In the genomic region with DNA sequence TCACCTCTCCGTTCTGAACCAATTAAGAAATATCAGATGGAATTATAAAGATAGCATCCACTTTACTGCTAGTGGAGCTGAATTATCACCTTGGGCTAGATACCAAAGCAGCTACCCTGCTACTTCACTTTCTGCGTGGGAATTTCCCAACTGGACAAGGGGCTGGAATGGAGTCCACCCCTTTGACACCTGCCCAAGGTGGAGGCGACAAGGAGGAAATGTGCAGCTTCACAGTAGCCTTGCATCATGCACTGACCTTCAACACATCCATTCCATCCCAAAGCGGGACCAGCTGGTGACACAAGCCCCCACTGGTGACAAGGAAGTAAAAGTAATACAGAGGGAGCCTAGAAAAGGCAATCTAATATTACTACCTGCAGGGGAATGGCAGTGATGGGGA, we compare ENCODE assay signal across 36 cellular contexts. TPM values are rescaled to one million over a fixed set of nuclear protein-coding genes. Genes with fewer than 3 reads are reported as not detected.
"Had no signal": no experiment of that assay in that cellular context is flagged by ENCODE, and none has a peak within 500 bp of the region (broad histone marks: within the 10 kb centered on the region; RNA-seq: fewer than 3 reads in every experiment).

No MANE protein-coding gene starts in this region.

- H3K36me3 ChIP-seq: ascending aorta, brain microvascular endothelial cell, breast epithelium, WERI-Rb-1 had no signal

- H3K4me3 Mint-ChIP-seq: activated CD4-positive, alpha-beta memory T cell treated with anti-CD3 and anti-CD28 coated beads, Interleukin-2, amount 10 ng/mL, durations not matched to agents 7 days and 5 days; activated CD4-positive, alpha-beta T cell treated with anti-CD3 and anti-CD28 coated beads for 36 hours; activated CD4-positive, alpha-beta T cell treated with anti-CD3 and anti-CD28 coated beads, Interleukin-2, amount 10 ng/mL, durations not matched to agents 7 days and 5 days; activated CD8-positive, alpha-beta memory T cell treated with anti-CD3 and anti-CD28 coated beads, Interleukin-2, amount 10 ng/mL, durations not matched to agents 7 days and 5 days; activated CD8-positive, alpha-beta T cell treated with anti-CD3 and anti-CD28 coated beads, Interleukin-2, amount 10 ng/mL, durations not matched to agents 7 days and 5 days; activated naive CD4-positive, alpha-beta T cell treated with anti-CD3 and anti-CD28 coated beads, Interleukin-2, amount 10 ng/mL, durations not matched to agents 7 days and 5 days; activated naive CD4-positive, alpha-beta T cell treated with anti-CD3 and anti-CD28 coated beads, Interleukin-2, amount 50 U/mL, for 24 hours; activated naive CD8-positive, alpha-beta T cell; activated naive CD8-positive, alpha-beta T cell treated with anti-CD3 and anti-CD28 coated beads, Interleukin-2, amount 10 ng/mL, durations not matched to agents 7 days and 5 days; activated naive CD8-positive, alpha-beta T cell treated with anti-CD3 and anti-CD28 coated beads, Interleukin-2, amount 50 U/mL, for 24 hours; activated T-cell treated with anti-CD3 and anti-CD28 coated beads, Interleukin-2, amount 50 U/mL, for 24 hours; T-helper 1 cell treated with Interleukin-12 subunit alpha and Interleukin-12 subunit beta and Interleukin-4 antibody, amounts not matched to agents 30 μg/mL and 1 μg/mL, for 36 hours; T-helper 2 cell treated with Interferon-gamma antibody and Interleukin-4, amounts not matched to agents 5 μg/mL and 100 μg/mL, for 36 hours; WTC11 had no signal

- H3K27ac Mint-ChIP-seq: activated CD4-positive, alpha-beta memory T cell treated with anti-CD3 and anti-CD28 coated beads, Interleukin-2, amount 10 ng/mL, durations not matched to agents 7 days and 5 days; activated CD4-positive, alpha-beta T cell treated with anti-CD3 and anti-CD28 coated beads for 36 hours; activated CD4-positive, alpha-beta T cell treated with anti-CD3 and anti-CD28 coated beads, Interleukin-2, amount 10 ng/mL, durations not matched to agents 7 days and 5 days; activated CD8-positive, alpha-beta memory T cell treated with anti-CD3 and anti-CD28 coated beads, Interleukin-2, amount 10 ng/mL, durations not matched to agents 7 days and 5 days; activated CD8-positive, alpha-beta T cell treated with anti-CD3 and anti-CD28 coated beads, Interleukin-2, amount 10 ng/mL, durations not matched to agents 7 days and 5 days; activated naive CD4-positive, alpha-beta T cell treated with anti-CD3 and anti-CD28 coated beads, Interleukin-2, amount 10 ng/mL, durations not matched to agents 7 days and 5 days; activated naive CD4-positive, alpha-beta T cell treated with anti-CD3 and anti-CD28 coated beads, Interleukin-2, amount 50 U/mL, for 24 hours; activated naive CD8-positive, alpha-beta T cell; activated naive CD8-positive, alpha-beta T cell treated with anti-CD3 and anti-CD28 coated beads, Interleukin-2, amount 10 ng/mL, durations not matched to agents 7 days and 5 days; activated naive CD8-positive, alpha-beta T cell treated with anti-CD3 and anti-CD28 coated beads, Interleukin-2, amount 50 U/mL, for 24 hours; activated T-cell treated with anti-CD3 and anti-CD28 coated beads, Interleukin-2, amount 50 U/mL, for 24 hours; activated T-helper 2 cell treated with anti-CD3 and anti-CD28 coated beads, Interferon-gamma antibody, Interleukin-2, Interleukin-4, amounts not matched to agents 10 μg/mL and 5 μg/mL and 100 μg/mL, durations not matched to agents 14 hours and 24 hours and 36 hours; T-helper 1 cell treated with Interleukin-12 subunit alpha and Interleukin-12 subunit beta and Interleukin-4 antibody, amounts not matched to agents 30 μg/mL and 1 μg/mL, for 36 hours; T-helper 2 cell treated with Interferon-gamma antibody and Interleukin-4, amounts not matched to agents 5 μg/mL and 100 μg/mL, for 36 hours; WTC11 had no signal

- ATAC-seq: activated CD4-positive, alpha-beta T cell treated with anti-CD3 and anti-CD28 coated beads for 36 hours; activated CD4-positive, CD25-positive, alpha-beta regulatory T cell treated with anti-CD3 and anti-CD28 coated beads, Interleukin-2, amount 50 U/mL, for 24 hours; activated CD8-positive, alpha-beta memory T cell treated with anti-CD3 and anti-CD28 coated beads, Interleukin-2, amount 10 ng/mL, durations not matched to agents 7 days and 5 days; activated CD8-positive, alpha-beta T cell treated with anti-CD3 and anti-CD28 coated beads, Interleukin-2, amount 10 ng/mL, durations not matched to agents 7 days and 5 days; activated naive CD8-positive, alpha-beta T cell treated with anti-CD3 and anti-CD28 coated beads, Interleukin-2, amount 50 U/mL, for 24 hours; WTC11 had no signal

- H3K27me3 ChIP-seq: ascending aorta, brain microvascular endothelial cell, breast epithelium had no signal

- H3K9me3 Mint-ChIP-seq: activated naive CD4-positive, alpha-beta T cell treated with anti-CD3 and anti-CD28 coated beads, Interleukin-2, amount 50 U/mL, for 24 hours had no signal

- H3K27ac ChIP-seq: ascending aorta, brain microvascular endothelial cell, breast epithelium, WERI-Rb-1 had no signal

- DNase-seq: activated CD4-positive, alpha-beta memory T cell treated with anti-CD3 and anti-CD28 coated beads, Interleukin-2, amount 10 ng/mL, durations not matched to agents 7 days and 5 days; activated CD4-positive, alpha-beta T cell treated with anti-CD3 and anti-CD28 coated beads for 1 hour; activated CD4-positive, alpha-beta T cell treated with anti-CD3 and anti-CD28 coated beads for 36 hours; activated CD4-positive, alpha-beta T cell treated with anti-CD3 and anti-CD28 coated beads for 48 hours; activated CD4-positive, alpha-beta T cell treated with anti-CD3 and anti-CD28 coated beads, Interleukin-2, amount 10 ng/mL, durations not matched to agents 7 days and 5 days; activated CD4-positive, alpha-beta T cell treated with anti-CD3 and anti-CD28 coated beads, Interleukin-2, amount 50 U/mL, for 48 hours; activated CD4-positive, CD25-positive, alpha-beta regulatory T cell; activated CD8-positive, alpha-beta memory T cell treated with anti-CD3 and anti-CD28 coated beads for 24 hours; activated CD8-positive, alpha-beta memory T cell treated with anti-CD3 and anti-CD28 coated beads, Interleukin-2, amount 10 ng/mL, durations not matched to agents 7 days and 5 days; activated CD8-positive, alpha-beta memory T cell treated with anti-CD3 and anti-CD28 coated beads, Interleukin-2, amount 50 U/mL, for 48 hours; activated CD8-positive, alpha-beta T cell treated with anti-CD3 and anti-CD28 coated beads, Interleukin-2, amount 10 ng/mL, durations not matched to agents 7 days and 5 days; activated effector memory CD4-positive, alpha-beta T cell treated with Interleukin-2 at 50 U/mL for 16 hours; activated gamma-delta T cell; activated naive CD4-positive, alpha-beta T cell treated with anti-CD3 and anti-CD28 coated beads, Interleukin-2, amount 10 ng/mL, durations not matched to agents 7 days and 5 days; activated naive CD4-positive, alpha-beta T cell treated with Interleukin-2 at 50 U/mL for 16 hours; activated naive CD8-positive, alpha-beta T cell treated with anti-CD3 and anti-CD28 coated beads, Interleukin-2, amount 10 ng/mL, durations not matched to agents 7 days and 5 days; activated naive CD8-positive, alpha-beta T cell treated with anti-CD3 and anti-CD28 coated beads, Interleukin-2, amount 50 U/mL, for 24 hours; activated T-cell treated with anti-CD3 and anti-CD28 coated beads, Interleukin-2, amount 50 U/mL, for 24 hours; activated T-cell treated with anti-CD3 and anti-CD28 coated beads, Interleukin-2, amount 50 U/mL, for 48 hours; amygdala; anterior cingulate cortex; brain microvascular endothelial cell; central memory CD4-positive, alpha-beta T cell; T-helper 1 cell; T-helper 2 cell; T-helper 9 cell; WERI-Rb-1 had no signal

- H3K36me3 Mint-ChIP-seq: activated CD8-positive, alpha-beta memory T cell treated with anti-CD3 and anti-CD28 coated beads, Interleukin-2, amount 10 ng/mL, durations not matched to agents 7 days and 5 days; activated naive CD4-positive, alpha-beta T cell treated with anti-CD3 and anti-CD28 coated beads, Interleukin-2, amount 10 ng/mL, durations not matched to agents 7 days and 5 days; activated naive CD4-positive, alpha-beta T cell treated with anti-CD3 and anti-CD28 coated beads, Interleukin-2, amount 50 U/mL, for 24 hours; activated naive CD8-positive, alpha-beta T cell; activated naive CD8-positive, alpha-beta T cell treated with anti-CD3 and anti-CD28 coated beads, Interleukin-2, amount 10 ng/mL, durations not matched to agents 7 days and 5 days; WTC11 had no signal

- H3K9me3 ChIP-seq: ascending aorta, breast epithelium had no signal

- H3K27me3 Mint-ChIP-seq: activated CD4-positive, alpha-beta memory T cell treated with anti-CD3 and anti-CD28 coated beads, Interleukin-2, amount 10 ng/mL, durations not matched to agents 7 days and 5 days; activated CD4-positive, alpha-beta T cell treated with anti-CD3 and anti-CD28 coated beads for 36 hours; activated CD4-positive, alpha-beta T cell treated with anti-CD3 and anti-CD28 coated beads, Interleukin-2, amount 10 ng/mL, durations not matched to agents 7 days and 5 days; activated CD8-positive, alpha-beta memory T cell treated with anti-CD3 and anti-CD28 coated beads, Interleukin-2, amount 10 ng/mL, durations not matched to agents 7 days and 5 days; activated naive CD4-positive, alpha-beta T cell treated with anti-CD3 and anti-CD28 coated beads, Interleukin-2, amount 10 ng/mL, durations not matched to agents 7 days and 5 days; activated naive CD4-positive, alpha-beta T cell treated with anti-CD3 and anti-CD28 coated beads, Interleukin-2, amount 50 U/mL, for 24 hours; activated naive CD8-positive, alpha-beta T cell; activated naive CD8-positive, alpha-beta T cell treated with anti-CD3 and anti-CD28 coated beads, Interleukin-2, amount 10 ng/mL, durations not matched to agents 7 days and 5 days; activated naive CD8-positive, alpha-beta T cell treated with anti-CD3 and anti-CD28 coated beads, Interleukin-2, amount 50 U/mL, for 24 hours; activated T-cell treated with anti-CD3 and anti-CD28 coated beads, Interleukin-2, amount 50 U/mL, for 24 hours had no signal

- H3K4me1 ChIP-seq: ascending aorta, breast epithelium had no signal

- H3K4me3 ChIP-seq: ascending aorta, breast epithelium had no signal

- H3K4me1 Mint-ChIP-seq: activated CD4-positive, alpha-beta memory T cell treated with anti-CD3 and anti-CD28 coated beads, Interleukin-2, amount 10 ng/mL, durations not matched to agents 7 days and 5 days; activated CD4-positive, alpha-beta T cell treated with anti-CD3 and anti-CD28 coated beads for 36 hours; activated CD4-positive, alpha-beta T cell treated with anti-CD3 and anti-CD28 coated beads, Interleukin-2, amount 10 ng/mL, durations not matched to agents 7 days and 5 days; activated CD8-positive, alpha-beta memory T cell treated with anti-CD3 and anti-CD28 coated beads, Interleukin-2, amount 10 ng/mL, durations not matched to agents 7 days and 5 days; activated naive CD4-positive, alpha-beta T cell treated with anti-CD3 and anti-CD28 coated beads, Interleukin-2, amount 10 ng/mL, durations not matched to agents 7 days and 5 days; activated naive CD4-positive, alpha-beta T cell treated with anti-CD3 and anti-CD28 coated beads, Interleukin-2, amount 50 U/mL, for 24 hours; activated naive CD8-positive, alpha-beta T cell treated with anti-CD3 and anti-CD28 coated beads, Interleukin-2, amount 10 ng/mL, durations not matched to agents 7 days and 5 days; activated naive CD8-positive, alpha-beta T cell treated with anti-CD3 and anti-CD28 coated beads, Interleukin-2, amount 50 U/mL, for 24 hours had no signal

RNA-seq across cellular contexts. Expression of gene CTNND2, which starts 30.7 kb away (rescaled TPM):
- total RNA-seq: activated CD4-positive, alpha-beta memory T cell treated with anti-CD3 and anti-CD28 coated beads, Interleukin-2, amount 10 ng/mL, durations not matched to agents 7 days and 5 days; activated CD4-positive, alpha-beta T cell treated with anti-CD3 and anti-CD28 coated beads for 36 hours; activated CD4-positive, alpha-beta T cell treated with anti-CD3 and anti-CD28 coated beads, Interleukin-2, amount 10 ng/mL, durations not matched to agents 7 days and 5 days; activated CD8-positive, alpha-beta memory T cell treated with anti-CD3 and anti-CD28 coated beads, Interleukin-2, amount 10 ng/mL, durations not matched to agents 7 days and 5 days; activated CD8-positive, alpha-beta T cell treated with anti-CD3 and anti-CD28 coated beads, Interleukin-2, amount 10 ng/mL, durations not matched to agents 7 days and 5 days; activated naive CD8-positive, alpha-beta T cell treated with anti-CD3 and anti-CD28 coated beads, Interleukin-2, amount 10 ng/mL, durations not matched to agents 7 days and 5 days; activated T-helper 2 cell treated with anti-CD3 and anti-CD28 coated beads, Interferon-gamma antibody, Interleukin-2, Interleukin-4, amounts not matched to agents 10 μg/mL and 5 μg/mL and 100 μg/mL, durations not matched to agents 14 hours and 24 hours and 36 hours had no signal
